In genomic region chr5:126847318-126848221, GRCh38 we compare ENCODE assay signal across 13 cellular contexts.
DNase-seq lines count a peak whose midpoint lies in the region; ATAC-seq, FAIRE-seq and TF ChIP-seq lines count a peak whose summit lies in the region.
"Had no signal": no experiment of that assay in that cellular context is flagged by ENCODE, and none has a peak within 500 bp of the region (broad histone marks: within the 10 kb centered on the region; RNA-seq: fewer than 3 reads in every experiment).

No MANE protein-coding gene starts in this region.

- no peaks in the 10 kb centered on the region for H4K20me1 ChIP-seq in smooth muscle cell (ENCODE audit: low read depth)

- H3K36me3 ChIP-seq in left lung: no peaks in the 10 kb centered on the region
- H3K36me3 ChIP-seq in smooth muscle cell (ENCODE audit: low read depth): no peaks in the 10 kb centered on the region

- H3K9ac ChIP-seq in smooth muscle cell (ENCODE audit: low read depth): no peak overlapping the region

- H3F3A ChIP-seq in smooth muscle cell (ENCODE audit: low read depth): no peaks in the 10 kb centered on the region

- no peak for TF ChIP-seq CTCF in D721Med (IDR thresholded peaks at IDR 0.05; ENCODE audit: insufficient read depth, missing control alignments)
- TF ChIP-seq CTCF in left lung (IDR thresholded peaks at IDR 0.05): no peak
- no peak for TF ChIP-seq CTCF in smooth muscle cell (IDR thresholded peaks at IDR 0.05; ENCODE audit: borderline replicate concordance, insufficient read depth, poor library complexity, severe bottlenecking)

- intact Hi-C loops in left lung (cut with DNase I): no loop called here

- H3K9me3 Mint-ChIP-seq in activated naive CD8-positive, alpha-beta T cell treated with anti-CD3 and anti-CD28 coated beads, Interleukin-2, amount 50 U/mL, for 24 hours: no peaks in the 10 kb centered on the region

- ATAC-seq in activated naive CD8-positive, alpha-beta T cell treated with anti-CD3 and anti-CD28 coated beads, Interleukin-2, amount 50 U/mL, for 24 hours: no peak
- ATAC-seq in left lung: peak; percentile 8
- no peak for ATAC-seq in HG03469 (IDR thresholded peaks at IDR 0.05; ENCODE audit: unreplicated experiment)
- no peak for ATAC-seq in GM19452 (IDR thresholded peaks at IDR 0.05; ENCODE audit: unreplicated experiment)
- ATAC-seq in HG03354 (IDR thresholded peaks at IDR 0.05; ENCODE audit: poor library complexity, severe bottlenecking, unreplicated experiment): no peak

- FAIRE-seq in D721Med (lab: Jason Lieb, UNC): peak; percentile 78
- FAIRE-seq: HTR-8/SVneo, keratinocyte had no signal

- WGBS in smooth muscle cell (ENCODE audit: low lambda C conversion rate): 55% methylated on average over 8 of the region's 8 CpGs

- H3K27me3 ChIP-seq in left lung (no peaks in the 10 kb centered on the region), smooth muscle cell (ENCODE audit: low read depth) (peaks cover 17% of the 10 kb centered on the region)

- H2AFZ ChIP-seq in smooth muscle cell (ENCODE audit: low read depth): no peak overlapping the region
- H2AFZ ChIP-seq: PC-9 had no signal

- no peaks in the 10 kb centered on the region for H3K36me3 Mint-ChIP-seq in activated naive CD8-positive, alpha-beta T cell treated with anti-CD3 and anti-CD28 coated beads, Interleukin-2, amount 50 U/mL, for 24 hours (ENCODE audit: low read depth)

- H3K4me2 ChIP-seq in smooth muscle cell: peak overlapping the region; percentile 30
- H3K4me2 ChIP-seq: PC-9 had no signal

- no peaks in the 10 kb centered on the region for H3K27me3 Mint-ChIP-seq in activated naive CD8-positive, alpha-beta T cell treated with anti-CD3 and anti-CD28 coated beads, Interleukin-2, amount 50 U/mL, for 24 hours

- H3K9me3 ChIP-seq in left lung (no peaks in the 10 kb centered on the region), smooth muscle cell (replicated peaks; ENCODE audit: low read depth) (no peaks in the 10 kb centered on the region)

- no peaks in the 10 kb centered on the region for H3K79me2 ChIP-seq in smooth muscle cell (ENCODE audit: low read depth)

- H3K4me3 Mint-ChIP-seq in activated naive CD8-positive, alpha-beta T cell treated with anti-CD3 and anti-CD28 coated beads, Interleukin-2, amount 50 U/mL, for 24 hours: no peak overlapping the region

- H3K4me3 ChIP-seq in left lung: no peak overlapping the region
- H3K4me3 ChIP-seq in smooth muscle cell: no peak overlapping the region
- H3K4me3 ChIP-seq: PC-9 had no signal

- H3K4me1 ChIP-seq in left lung (peaks cover 0 to 9% of the 10 kb centered on the region in 2 donors), smooth muscle cell (ENCODE audit: low read depth) (peaks cover 30% of the 10 kb centered on the region)

- DNase-seq in D721Med (ENCODE audit: insufficient read length, low spot score) (no peak), left lung (no peak), smooth muscle cell (lab: John Stamatoyannopoulos, UW; ENCODE audit: unreplicated experiment) (no peak), dedifferentiated amniotic fluid mesenchymal stem cell (ENCODE audit: extremely low spot score) (no peak)
- no peak for DNase-seq in activated naive CD8-positive, alpha-beta T cell treated with anti-CD3 and anti-CD28 coated beads, Interleukin-2, amount 50 U/mL, for 24 hours
- DNase-seq: activated naive CD4-positive, alpha-beta T cell treated with anti-CD3 and anti-CD28 coated beads, Interleukin-2, amount 50 U/mL, for 16 hours; NCI-H2081; PC-9 had no signal

- peaks cover 42% of the 10 kb centered on the region for H3K4me1 Mint-ChIP-seq in activated naive CD8-positive, alpha-beta T cell treated with anti-CD3 and anti-CD28 coated beads, Interleukin-2, amount 50 U/mL, for 24 hours

- H3K27ac Mint-ChIP-seq in activated naive CD8-positive, alpha-beta T cell treated with anti-CD3 and anti-CD28 coated beads, Interleukin-2, amount 50 U/mL, for 24 hours: peak overlapping the region; percentile 17

- H3K27ac ChIP-seq in left lung (no peak overlapping the region), smooth muscle cell (ENCODE audit: low read depth) (no peak overlapping the region)
- H3K27ac ChIP-seq: PC-9 had no signal
